ENCODE assay signal across 1 cellular context in genomic region chr4:87868482-87868881, GRCh38.
TF ChIP-seq lines count a peak whose summit lies in the region.

No MANE protein-coding gene starts in this region.

TF ChIP-seq in endothelial cell of umbilical vein, 7 proteins besides CTCF, POLR2A, EP300 and RAD21 (continued from another document):
- TF ChIP-seq EZH2 (IDR thresholded peaks at IDR 0.05; ENCODE audit: borderline replicate concordance, low read depth, low read length, severe bottlenecking) (no peak), MYC (IDR thresholded peaks at IDR 0.05; ENCODE audit: low read depth, low read length) (no peak)
